Comparison of ENCODE assay signal across 8 cellular contexts in genomic region chr19:18324373-18324731, GRCh38. TPM values are rescaled to one million over a fixed set of nuclear protein-coding genes. Genes with fewer than 3 reads are reported as not detected.
A peak's percentile ranks its signal among the peaks of the same experiment; 100 is the strongest.
DNase-seq lines count a peak whose midpoint lies in the region; ATAC-seq and TF ChIP-seq lines count a peak whose summit lies in the region.
"Not testable (repeated sequence)": the region's sequence is repeated elsewhere in the genome, so short reads cannot be mapped to it uniquely, and the experiment has no call there.

No MANE protein-coding gene starts in this region.

- H2AFZ ChIP-seq in PC-3 (ENCODE audit: low read length) = not testable (repeated sequence)

- peak overlapping the region; percentile 49 for H3K27ac Mint-ChIP-seq in CD8-positive, alpha-beta T cell
- H3K27ac Mint-ChIP-seq in activated CD4-positive, alpha-beta T cell treated with anti-CD3 and anti-CD28 coated beads, Interleukin-2, amount 10 ng/mL, durations not matched to agents 7 days and 5 days = peak overlapping the region; percentile 97

- H3K4me2 ChIP-seq in PC-3 (ENCODE audit: low read length) = not testable (repeated sequence)

- not testable (repeated sequence) for H3K36me3 Mint-ChIP-seq in CD8-positive, alpha-beta T cell
- H3K36me3 Mint-ChIP-seq in activated CD4-positive, alpha-beta T cell treated with anti-CD3 and anti-CD28 coated beads, Interleukin-2, amount 10 ng/mL, durations not matched to agents 7 days and 5 days (ENCODE audit: low read depth) = peaks cover 29% of the 10 kb centered on the region

- not testable (repeated sequence) for H3K9me3 ChIP-seq in CD8-positive, alpha-beta T cell (ENCODE audit: low read length); PC-3 (ENCODE audit: low read length); adipocyte (ENCODE audit: control insufficient read depth, low read length); esophagus squamous epithelium; muscle layer of colon (ENCODE audit: low read length); sigmoid colon; upper lobe of left lung

- TF ChIP-seq POLR2A in esophagus squamous epithelium (IDR thresholded peaks at IDR 0.05); sigmoid colon (IDR thresholded peaks at IDR 0.05); upper lobe of left lung (IDR thresholded peaks at IDR 0.05): not testable (repeated sequence)

- H3K9me2 ChIP-seq in PC-3 (replicated peaks; ENCODE audit: low read length) = not testable (repeated sequence)

- H3K9ac ChIP-seq in PC-3 (ENCODE audit: low read length); muscle layer of colon (ENCODE audit: low read length): not testable (repeated sequence)
- H3K9ac ChIP-seq in adipocyte (ENCODE audit: low read length) = peak overlapping the region; percentile 91

- not testable (repeated sequence) for H3K27ac ChIP-seq in CD8-positive, alpha-beta T cell (ENCODE audit: low read depth, low read length); PC-3 (ENCODE audit: low read length)
- H3K27ac ChIP-seq in esophagus squamous epithelium (peak overlapping the region in 3 of 4 donors; percentile 88 to 97 (median 92)), muscle layer of colon (ENCODE audit: low read depth, low read length) (peak overlapping the region; percentile 83), sigmoid colon (peak overlapping the region; percentile 90 to 93 (median 92)), upper lobe of left lung (peak overlapping the region; percentile 87 to 93 (median 88))

- not testable (repeated sequence) for H3K27me3 ChIP-seq in CD8-positive, alpha-beta T cell (ENCODE audit: insufficient read depth, low read length); PC-3 (ENCODE audit: low read length); adipocyte (replicated peaks; ENCODE audit: control insufficient read depth, insufficient read depth, low read length); esophagus squamous epithelium; muscle layer of colon (ENCODE audit: control insufficient read depth in 1 of 2, insufficient read depth in 2 of 2, low read length in 2 of 2); sigmoid colon; upper lobe of left lung

- not testable (repeated sequence) for H4K20me1 ChIP-seq in PC-3 (ENCODE audit: low read length)

- not testable (repeated sequence) for H3K4me3 ChIP-seq in CD8-positive, alpha-beta T cell (ENCODE audit: low read depth, low read length); PC-3 (ENCODE audit: low read length); adipocyte (ENCODE audit: low read length); esophagus squamous epithelium; muscle layer of colon (ENCODE audit: low read depth in 1 of 2, low read length in 2 of 2); sigmoid colon; upper lobe of left lung

- not testable (repeated sequence) for DNase-seq in CD8-positive, alpha-beta T cell; activated CD4-positive, alpha-beta T cell treated with anti-CD3 and anti-CD28 coated beads, Interleukin-2, amount 10 ng/mL, durations not matched to agents 7 days and 5 days; adipocyte (ENCODE audit: low read depth); esophagus squamous epithelium (lab: John Stamatoyannopoulos, UW); sigmoid colon; upper lobe of left lung
- DNase-seq in PC-3 = peak; percentile 40

- intact Hi-C loops in CD8-positive, alpha-beta T cell (cut with DNase I, micrococcal nuclease) = loop anchor here in 1 of 2 experiments (10.0 kb wide), 1 partner anchor 210 kb away; no protein-coding TSS in a partner anchor
- intact Hi-C loops in PC-3 (cut with micrococcal nuclease) = loop anchor here (10.0 kb wide), 1 partner anchor 120 kb away; the partner anchor contains the start of gene RAB3A
- intact Hi-C loops in esophagus squamous epithelium (cut with DNase I); sigmoid colon (cut with DNase I): not testable (repeated sequence)

- H3K36me3 ChIP-seq in CD8-positive, alpha-beta T cell (ENCODE audit: insufficient read depth, low read length); PC-3 (ENCODE audit: low read depth, low read length); adipocyte (ENCODE audit: control insufficient read depth, insufficient read depth, low read length, severe bottlenecking); esophagus squamous epithelium; muscle layer of colon (ENCODE audit: insufficient read depth, low read length); sigmoid colon; upper lobe of left lung: not testable (repeated sequence)

- peaks cover 51% of the 10 kb centered on the region for H3K4me1 ChIP-seq in CD8-positive, alpha-beta T cell (ENCODE audit: insufficient read depth, low read length)
- H3K4me1 ChIP-seq in PC-3 (ENCODE audit: insufficient read depth, low read length) (peaks cover 25% of the 10 kb centered on the region), adipocyte (ENCODE audit: control insufficient read depth, insufficient read depth, low read length) (peaks cover 27% of the 10 kb centered on the region), esophagus squamous epithelium (peaks cover 28 to 61% (median 51%) of the 10 kb centered on the region in 3 donors), muscle layer of colon (ENCODE audit: insufficient read depth, low read length) (peaks cover 35% of the 10 kb centered on the region), sigmoid colon (peaks cover 0 to 44% (median 42%) of the 10 kb centered on the region in 4 donors), upper lobe of left lung (peaks cover 46 to 60% (median 49%) of the 10 kb centered on the region in 4 donors)

- CTCF ChIA-PET in CD8-positive, alpha-beta T cell (lab: Charles Lee) = interaction anchor here (0.8 to 7.7 kb wide), 4 partner anchors 9 to 71 kb away, joined by 3 to 318 read pairs (median 3); partner anchors contain the start of genes IQCN and JUND
- CTCF ChIA-PET in PC-3 (lab: Charles Lee) = interaction anchor here (0.7 to 1.0 kb wide), 2 partner anchors 45 to 352 kb away, joined by 5 to 8 read pairs; no protein-coding TSS in a partner anchor
- CTCF ChIA-PET in activated CD4-positive, alpha-beta T cell treated with anti-CD3 and anti-CD28 coated beads, Interleukin-2, amount 10 ng/mL, durations not matched to agents 7 days and 5 days (lab: Charles Lee) = interaction anchor here (0.6 to 1.0 kb wide), 6 partner anchors 20 to 697 kb away, joined by 3 to 5 read pairs (median 4); no protein-coding TSS in a partner anchor

- not testable (repeated sequence) for H3K4me3 Mint-ChIP-seq in CD8-positive, alpha-beta T cell; activated CD4-positive, alpha-beta T cell treated with anti-CD3 and anti-CD28 coated beads, Interleukin-2, amount 10 ng/mL, durations not matched to agents 7 days and 5 days

- H3K4me1 Mint-ChIP-seq in CD8-positive, alpha-beta T cell (ENCODE audit: low read depth) = peaks cover 43% of the 10 kb centered on the region
- H3K4me1 Mint-ChIP-seq in activated CD4-positive, alpha-beta T cell treated with anti-CD3 and anti-CD28 coated beads, Interleukin-2, amount 10 ng/mL, durations not matched to agents 7 days and 5 days = peaks cover 54% of the 10 kb centered on the region

- not testable (repeated sequence) for BruUV-seq in PC-3 (replicated peaks; lab: Mats Ljungman, UMichigan)

- WGBS in esophagus squamous epithelium, 2 donors = 28 to 46% methylated on average over 6 of the region's 6 CpGs
- WGBS in sigmoid colon, 2 donors = 40 to 61% methylated on average over 6 of the region's 6 CpGs
- 69 to 71% methylated on average over 6 of the region's 6 CpGs for WGBS in upper lobe of left lung, 2 donors

- not testable (repeated sequence) for ATAC-seq in CD8-positive, alpha-beta T cell; PC-3; upper lobe of left lung (ENCODE audit: low FRiP score in 2 of 2)

- not testable (repeated sequence) for H3K27me3 Mint-ChIP-seq in CD8-positive, alpha-beta T cell (ENCODE audit: low read depth); activated CD4-positive, alpha-beta T cell treated with anti-CD3 and anti-CD28 coated beads, Interleukin-2, amount 10 ng/mL, durations not matched to agents 7 days and 5 days

- TF ChIP-seq CTCF in CD8-positive, alpha-beta T cell (IDR thresholded peaks at IDR 0.05); PC-3 (conservative IDR thresholded peaks at IDR 0.05; ENCODE audit: low read depth, low read length); esophagus squamous epithelium (IDR thresholded peaks at IDR 0.05); sigmoid colon (IDR thresholded peaks at IDR 0.05); upper lobe of left lung (IDR thresholded peaks at IDR 0.05): not testable (repeated sequence)

- H3F3A ChIP-seq in PC-3 (ENCODE audit: low read length, unreplicated experiment) = not testable (repeated sequence)

- not testable (repeated sequence) for TF ChIP-seq EP300 in sigmoid colon (IDR thresholded peaks at IDR 0.05); upper lobe of left lung (IDR thresholded peaks at IDR 0.05)

- peaks cover 36% of the 10 kb centered on the region for H3K79me2 ChIP-seq in PC-3 (ENCODE audit: low read length)

- POLR2A ChIA-PET in CD8-positive, alpha-beta T cell (lab: Charles Lee) = interaction anchor here (0.9 to 9.3 kb wide), 2 partner anchors 19 to 44 kb away, joined by 3 to 156 read pairs; partner anchors contain the start of gene JUND
- POLR2A ChIA-PET in PC-3 (lab: Charles Lee; ENCODE audit: unreplicated experiment) = interaction anchor here (0.9 kb wide), 1 partner anchor 43 kb away, joined by 3 read pairs; the partner anchor contains the start of gene JUND
- POLR2A ChIA-PET in activated CD4-positive, alpha-beta T cell treated with anti-CD3 and anti-CD28 coated beads, Interleukin-2, amount 10 ng/mL, durations not matched to agents 7 days and 5 days (lab: Charles Lee) = interaction anchor here (0.6 kb wide), 1 partner anchor 24 kb away, joined by 4 read pairs; no protein-coding TSS in a partner anchor

- not testable (repeated sequence) for H3K9me3 Mint-ChIP-seq in CD8-positive, alpha-beta T cell; activated CD4-positive, alpha-beta T cell treated with anti-CD3 and anti-CD28 coated beads, Interleukin-2, amount 10 ng/mL, durations not matched to agents 7 days and 5 days

RNA-seq across cellular contexts. Expression of gene LSM4, which starts 1.5 kb away (rescaled TPM):
- 10 to 100 TPM; 41.1 to 43.9 TPM for total RNA-seq in CD8-positive, alpha-beta T cell
- total RNA-seq in PC-3 (2014; rRNA removed) (713 and 856 TPM in 2 replicates), esophagus squamous epithelium (100 to 1,000 TPM in 3 of 4 donors, 10 to 100 TPM in 1; 97.3 to 228 (median 137) TPM), sigmoid colon (100 to 1,000 TPM in 3 of 4 donors, 10 to 100 TPM in 1; 89.1 to 144 (median 119) TPM), upper lobe of left lung (100 to 1,000 TPM in 4 of 6 donors, 10 to 100 TPM in 2; 39.8 to 147 (median 107) TPM)
- 100 to 1,000 TPM; 156 to 181 TPM for total RNA-seq in activated CD4-positive, alpha-beta T cell treated with anti-CD3 and anti-CD28 coated beads, Interleukin-2, amount 10 ng/mL, durations not matched to agents 7 days and 5 days
- polyA plus RNA-seq in sigmoid colon = 100 to 1,000 TPM; 214 to 285 (median 256) TPM

RNA-seq across cellular contexts. Expression of gene PGPEP1, which starts 16.0 kb away (rescaled TPM):
- total RNA-seq in CD8-positive, alpha-beta T cell = 10 to 100 TPM; 20.0 to 25.2 TPM
- total RNA-seq in PC-3 (2014; rRNA removed) = 9.6 and 11.4 TPM in 2 replicates
- total RNA-seq in activated CD4-positive, alpha-beta T cell treated with anti-CD3 and anti-CD28 coated beads, Interleukin-2, amount 10 ng/mL, durations not matched to agents 7 days and 5 days = 10 to 100 TPM; 24.1 to 24.8 TPM
- 10 to 100 TPM in 1 of 4 donors, 1 to 10 TPM in 2, under 1 TPM in 1; 0.83 to 10.1 (median 5.3) TPM for total RNA-seq in esophagus squamous epithelium
- 10 to 100 TPM; 15.0 to 26.0 (median 16.6) TPM for total RNA-seq in sigmoid colon
- 10 to 100 TPM; 14.4 to 36.9 (median 31.7) TPM for polyA plus RNA-seq in sigmoid colon
- total RNA-seq in upper lobe of left lung = 10 to 100 TPM; 15.5 to 42.8 (median 28.1) TPM

RNA-seq across cellular contexts. Expression of gene JUND, which starts 42.9 kb away (rescaled TPM):
- 1,000 to 10,000 TPM; 1,995 to 2,125 TPM for total RNA-seq in CD8-positive, alpha-beta T cell
- 151 and 157 TPM in 2 replicates for total RNA-seq in PC-3 (2014; rRNA removed)
- total RNA-seq in activated CD4-positive, alpha-beta T cell treated with anti-CD3 and anti-CD28 coated beads, Interleukin-2, amount 10 ng/mL, durations not matched to agents 7 days and 5 days = 100 to 1,000 TPM; 343 to 347 TPM
- total RNA-seq in esophagus squamous epithelium = 100 to 1,000 TPM in 3 of 4 donors, 10 to 100 TPM in 1; 71.7 to 192 (median 166) TPM
- total RNA-seq in sigmoid colon = 100 to 1,000 TPM; 163 to 369 (median 230) TPM
- polyA plus RNA-seq in sigmoid colon = 100 to 1,000 TPM; 179 to 221 (median 180) TPM
- total RNA-seq in upper lobe of left lung = 1,000 to 10,000 TPM in 1 of 6 donors, 100 to 1,000 TPM in 5; 281 to 1,101 (median 639) TPM

RNA-seq across cellular contexts. Expression of gene IQCN, which starts 50.1 kb away (rescaled TPM):
- total RNA-seq in CD8-positive, alpha-beta T cell = 10 to 100 TPM in 1 of 2 experiments, 1 to 10 TPM in 1; 7.6 to 10.4 TPM
- total RNA-seq in PC-3 (2014; rRNA removed) = 0.33 and 0.69 TPM in 2 replicates
- 1 to 10 TPM; 6.3 to 7.2 TPM for total RNA-seq in activated CD4-positive, alpha-beta T cell treated with anti-CD3 and anti-CD28 coated beads, Interleukin-2, amount 10 ng/mL, durations not matched to agents 7 days and 5 days
- total RNA-seq in esophagus squamous epithelium = 1 to 10 TPM in 2 of 4 donors, under 1 TPM in 2; 0.23 to 3.1 (median 0.96) TPM
- 1 to 10 TPM; 1.4 to 5.8 (median 2.9) TPM for total RNA-seq in sigmoid colon
- 1 to 10 TPM; 1.2 to 4.4 (median 3.4) TPM for polyA plus RNA-seq in sigmoid colon
- 10 to 100 TPM in 3 of 6 donors, 1 to 10 TPM in 3; 6.3 to 58.7 (median 11.7) TPM for total RNA-seq in upper lobe of left lung
